In the genomic region with DNA sequence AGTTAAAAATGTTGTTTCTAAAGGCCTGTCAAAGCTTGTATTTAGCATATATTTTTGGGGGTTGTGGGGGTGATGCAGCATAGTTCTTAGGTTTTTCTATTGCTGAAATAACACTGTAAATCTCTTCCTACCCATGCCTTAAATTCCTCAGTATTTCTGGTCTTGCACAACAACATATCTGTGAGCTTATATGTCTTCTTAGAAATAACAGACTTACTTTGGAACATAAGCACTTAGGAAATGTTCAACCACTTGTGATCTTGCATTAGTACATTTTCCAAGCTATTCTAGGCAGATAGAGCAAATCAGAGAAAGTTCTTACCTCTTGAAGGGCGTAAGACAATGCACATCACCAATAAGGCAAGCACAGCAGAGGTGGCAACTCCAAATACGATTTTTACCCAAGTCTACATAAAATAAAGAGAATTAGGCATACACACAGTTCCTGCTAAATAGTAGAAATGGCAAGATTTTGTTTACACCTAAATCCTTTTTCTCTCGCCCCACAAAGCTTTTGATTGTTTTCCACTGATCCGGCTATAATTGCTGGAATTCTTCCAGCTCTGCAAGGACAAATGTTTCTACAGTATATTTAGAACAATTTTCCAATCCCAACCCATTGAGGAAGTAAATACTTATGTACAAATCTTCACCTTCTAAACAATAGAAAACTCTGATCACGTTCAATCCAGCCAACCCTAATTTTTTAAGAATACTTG, we compare ENCODE assay signal across 11 cellular contexts. TPM values are rescaled to one million over a fixed set of nuclear protein-coding genes. Genes with fewer than 3 reads are reported as not detected.
DNase-seq lines count a peak whose midpoint lies in the region; ATAC-seq, FAIRE-seq and TF ChIP-seq lines count a peak whose summit lies in the region.
"Had no signal": no experiment of that assay in that cellular context is flagged by ENCODE, and none has a peak within 500 bp of the region (broad histone marks: within the 10 kb centered on the region; RNA-seq: fewer than 3 reads in every experiment).

No MANE protein-coding gene starts in this region.

- no peak overlapping the region for H3K9ac ChIP-seq in HUES64 (ENCODE audit: low read depth, low read length)
- no peak overlapping the region for H3K9ac ChIP-seq in keratinocyte (ENCODE audit: control insufficient read depth, extremely low read depth, insufficient read depth, low read length)

- no peak overlapping the region for H3K27ac Mint-ChIP-seq in CD8-positive, alpha-beta memory T cell
- H3K27ac Mint-ChIP-seq in natural killer cell: no peak overlapping the region
- H3K27ac Mint-ChIP-seq: dendritic cell treated with granulocyte-macrophage colony-stimulating factor and Interleukin-4, amounts not matched to agents 40 ng/mL and 50 ng/mL, for 4 days had no signal

- H3K36me3 ChIP-seq in HUES64 (ENCODE audit: insufficient read depth, low read length) (no peaks in the 10 kb centered on the region), keratinocyte (ENCODE audit: control insufficient read depth in 2 of 2, extremely low read depth in 1 of 2, insufficient read depth in 2 of 2, low read length in 2 of 2) (no peaks in the 10 kb centered on the region)
- H3K36me3 ChIP-seq in CD8-positive, alpha-beta memory T cell (ENCODE audit: insufficient read depth, low read length): no peaks in the 10 kb centered on the region

- no peak overlapping the region for H3K27ac ChIP-seq in HUES64 (ENCODE audit: low read depth, low read length)
- H3K27ac ChIP-seq in keratinocyte (ENCODE audit: control insufficient read depth, insufficient read depth, low read length): peak overlapping the region; percentile 93
- H3K27ac ChIP-seq in CD8-positive, alpha-beta memory T cell (ENCODE audit: low read depth, low read length): no peak overlapping the region

- H3K36me3 Mint-ChIP-seq in CD8-positive, alpha-beta memory T cell: no peaks in the 10 kb centered on the region
- H3K36me3 Mint-ChIP-seq in natural killer cell: no peaks in the 10 kb centered on the region

- CTCF ChIA-PET in HEK293T (lab: Yijun Ruan, JAX): interaction anchor here (0.6 kb wide), 1 partner anchor 17 kb away, joined by 3 read pairs; no protein-coding TSS in a partner anchor
- CTCF ChIA-PET in CD8-positive, alpha-beta memory T cell (lab: Charles Lee): interaction anchor here (2.7 kb wide), 1 partner anchor 22 kb away, joined by 8 read pairs; no protein-coding TSS in a partner anchor

- no peak overlapping the region for H3K4me3 Mint-ChIP-seq in CD8-positive, alpha-beta memory T cell
- H3K4me3 Mint-ChIP-seq in natural killer cell: no peak overlapping the region
- H3K4me3 Mint-ChIP-seq: dendritic cell treated with granulocyte-macrophage colony-stimulating factor and Interleukin-4, amounts not matched to agents 40 ng/mL and 50 ng/mL, for 4 days had no signal

- dilution Hi-C loops in keratinocyte (cut with MboI; ENCODE audit: extremely low pct_ligation_motif_present, low sequenced_read_pairs): no loop called here

- H3K4me1 ChIP-seq in HUES64 (ENCODE audit: insufficient read depth, low read length) (peaks cover 9% of the 10 kb centered on the region; the same call in 1 of the 2 replicates), keratinocyte (ENCODE audit: control insufficient read depth, extremely low read depth, insufficient read depth, low read length) (peaks cover 45% of the 10 kb centered on the region)
- no peaks in the 10 kb centered on the region for H3K4me1 ChIP-seq in CD8-positive, alpha-beta memory T cell (ENCODE audit: insufficient read depth, low read length)

- no peaks in the 10 kb centered on the region for H3K9me1 ChIP-seq in keratinocyte (ENCODE audit: control insufficient read depth, extremely low read depth, insufficient read depth, low read length)

- POLR2A ChIA-PET in HEK293T (lab: Yijun Ruan, JAX): no interaction called here
- POLR2A ChIA-PET in CD8-positive, alpha-beta memory T cell (lab: Charles Lee): no interaction called here

- no peak for ATAC-seq in natural killer cell

- H3K27me3 Mint-ChIP-seq in CD8-positive, alpha-beta memory T cell: peaks cover 13 to 60% of the 10 kb centered on the region in 2 donors
- H3K27me3 Mint-ChIP-seq in natural killer cell (ENCODE audit: low read depth in 2 of 2): peaks cover 15 to 60% of the 10 kb centered on the region in 2 donors
- H3K27me3 Mint-ChIP-seq: dendritic cell treated with granulocyte-macrophage colony-stimulating factor and Interleukin-4, amounts not matched to agents 40 ng/mL and 50 ng/mL, for 4 days had no signal

- WGBS in HUES64: 88% methylated on average over 5 of the region's 5 CpGs

- H3K9me3 ChIP-seq in HUES64 (ENCODE audit: insufficient read depth, low read depth, low read length) (no peaks in the 10 kb centered on the region), keratinocyte (ENCODE audit: control insufficient read depth, low read depth, low read length) (no peaks in the 10 kb centered on the region)
- H3K9me3 ChIP-seq in CD8-positive, alpha-beta memory T cell (ENCODE audit: low read length): no peaks in the 10 kb centered on the region

- H3K79me2 ChIP-seq in keratinocyte (ENCODE audit: control insufficient read depth, insufficient read depth, low read length): no peaks in the 10 kb centered on the region

- H3K4me3 ChIP-seq in HUES64 (ENCODE audit: low read length): peak overlapping the region; percentile 8; the same call in 1 of the 2 replicates
- H3K4me3 ChIP-seq in keratinocyte (ENCODE audit: control insufficient read depth in 2 of 3, extremely low read depth in 1 of 3, insufficient read depth in 2 of 3, low read depth in 1 of 3, low read length in 3 of 3): peak overlapping the region; percentile 11 to 46 (median 13)
- H3K4me3 ChIP-seq in CD8-positive, alpha-beta memory T cell (ENCODE audit: low read length): no peak overlapping the region

- peak; percentile 62 for DNase-seq in astrocyte of the hippocampus (ENCODE audit: low read depth, low spot score)
- DNase-seq in keratinocyte (ENCODE audit: low read depth, low spot score): no peak
- peak; percentile 47 for DNase-seq in stromal cell of bone marrow (ENCODE audit: low read depth)
- no peak for DNase-seq in HEK293T (ENCODE audit: extremely low spot score)
- DNase-seq in CD8-positive, alpha-beta memory T cell: no peak
- no peak for DNase-seq in natural killer cell
- DNase-seq: activated CD8-positive, alpha-beta memory T cell treated with anti-CD3 and anti-CD28 coated beads for 24 hours; NCI-H1417; stimulated activated CD4-positive, alpha-beta T cell treated with anti-CD3 and anti-CD28 coated beads, Interleukin-2, amount 100 ng/mL, for 48 hours had no signal

- H3K4me2 ChIP-seq in keratinocyte (ENCODE audit: control insufficient read depth, extremely low read depth, insufficient read depth, low read depth, low read length): peak overlapping the region; percentile 49

- intact Hi-C loops in natural killer cell (cut with micrococcal nuclease): no loop called here

- no peaks in the 10 kb centered on the region for H3K27me3 ChIP-seq in HUES64 (ENCODE audit: insufficient read depth, low read length)
- no peaks in the 10 kb centered on the region for H3K27me3 ChIP-seq in keratinocyte (ENCODE audit: control insufficient read depth, extremely low read depth, insufficient read depth, low read length)
- no peaks in the 10 kb centered on the region for H3K27me3 ChIP-seq in CD8-positive, alpha-beta memory T cell (ENCODE audit: insufficient read depth, low read length, poor library complexity, severe bottlenecking)

- no peaks in the 10 kb centered on the region for H3K9me3 Mint-ChIP-seq in CD8-positive, alpha-beta memory T cell
- H3K9me3 Mint-ChIP-seq in natural killer cell: no peaks in the 10 kb centered on the region
- H3K9me3 Mint-ChIP-seq: dendritic cell treated with granulocyte-macrophage colony-stimulating factor and Interleukin-4, amounts not matched to agents 40 ng/mL and 50 ng/mL, for 4 days had no signal

- TF ChIP-seq CTCF in keratinocyte (optimal IDR thresholded peaks at IDR 0.05 in 1 of 3, IDR thresholded peaks at IDR 0.05 in 1 of 3, conservative IDR thresholded peaks at IDR 0.05 in 1 of 3; ENCODE audit: extremely low read depth in 1 of 3, insufficient read depth in 2 of 3, low read length in 3 of 3): no peak
- TF ChIP-seq CTCF in natural killer cell (IDR thresholded peaks at IDR 0.05): no peak

- no peaks in the 10 kb centered on the region for H3K4me1 Mint-ChIP-seq in CD8-positive, alpha-beta memory T cell
- no peaks in the 10 kb centered on the region for H3K4me1 Mint-ChIP-seq in natural killer cell

- no peaks in the 10 kb centered on the region for H4K20me1 ChIP-seq in keratinocyte (ENCODE audit: control insufficient read depth, extremely low read depth, insufficient read depth, low read length)

- H2AFZ ChIP-seq in keratinocyte (ENCODE audit: control insufficient read depth, low read length): peak overlapping the region; percentile 52

- FAIRE-seq in keratinocyte (lab: Jason Lieb, UNC): peak; percentile 51

TF ChIP-seq in HEK293T, 16 proteins besides CTCF, POLR2A, EP300 and RAD21:
- TF ChIP-seq, protein P1, sequence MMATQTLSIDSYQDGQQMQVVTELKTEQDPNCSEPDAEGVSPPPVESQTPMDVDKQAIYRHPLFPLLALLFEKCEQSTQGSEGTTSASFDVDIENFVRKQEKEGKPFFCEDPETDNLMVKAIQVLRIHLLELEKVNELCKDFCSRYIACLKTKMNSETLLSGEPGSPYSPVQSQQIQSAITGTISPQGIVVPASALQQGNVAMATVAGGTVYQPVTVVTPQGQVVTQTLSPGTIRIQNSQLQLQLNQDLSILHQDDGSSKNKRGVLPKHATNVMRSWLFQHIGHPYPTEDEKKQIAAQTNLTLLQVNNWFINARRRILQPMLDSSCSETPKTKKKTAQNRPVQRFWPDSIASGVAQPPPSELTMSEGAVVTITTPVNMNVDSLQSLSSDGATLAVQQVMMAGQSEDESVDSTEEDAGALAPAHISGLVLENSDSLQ (IDR thresholded peaks at IDR 0.05): no peak
- TF ChIP-seq CTBP1 (IDR thresholded peaks at IDR 0.05; ENCODE audit: borderline replicate concordance) (no peak), SUZ12 (IDR thresholded peaks at IDR 0.05) (no peak), L3MBTL2 (conservative IDR thresholded peaks at IDR 0.05) (no peak)

RNA-seq across cellular contexts. Expression of gene FAP, which starts 0.5 kb away (rescaled TPM):
- 0.40 TPM for polyA plus RNA-seq in HUES64 (2013, experiment 1 of 2)
- polyA plus RNA-seq in HUES64 (2013, experiment 2 of 2): not detected
- 8.5 to 20.9 TPM (median 12.8 TPM) in 3 replicates for polyA plus RNA-seq in keratinocyte
- polyA plus RNA-seq in keratinocyte (2011; ENCODE audit: low read depth): 31.5 TPM
- 4.5 and 7.9 TPM in 2 replicates for polyA plus RNA-seq in keratinocyte (2011; cell fraction: cytosol; rRNA removed)
- 42.0 and 45.7 TPM in 2 replicates for polyA plus RNA-seq in keratinocyte (2011; cell fraction: nucleus; rRNA removed)
- 7.5 and 8.4 TPM in 2 replicates for polyA plus RNA-seq in keratinocyte (2012; ENCODE audit: low replicate concordance)
- 2.7 to 17.5 TPM (median 12.1 TPM) in 3 replicates for polyA minus RNA-seq in keratinocyte
- 5.0 TPM for polyA minus RNA-seq in keratinocyte (2011; cell fraction: cytosol; rRNA and poly(A)+ RNA removed)
- polyA minus RNA-seq in keratinocyte (2011; cell fraction: nucleus; rRNA and poly(A)+ RNA removed): 27.1 and 49.1 TPM in 2 replicates
- total RNA-seq in CD8-positive, alpha-beta memory T cell: not detected
- polyA plus RNA-seq in CD8-positive, alpha-beta memory T cell: not detected
- total RNA-seq in natural killer cell: not detected

Comparison
In these comparisons a context has a peak if more than half of its experiments do, and no peak if none do; other contexts are left out.
1. DNase-seq: peak in astrocyte of the hippocampus (single experiment) and stromal cell of bone marrow (single experiment); none in keratinocyte (single experiment), HEK293T (single experiment), CD8-positive, alpha-beta memory T cell (0 of 5) and natural killer cell (single experiment).